25 cellular contexts compared by ENCODE assay signal in genomic region chr14:77256694-77257093, GRCh38. TPM values are rescaled to one million over a fixed set of nuclear protein-coding genes. Genes with fewer than 3 reads are reported as not detected.
DNase-seq lines count a peak whose midpoint lies in the region; ATAC-seq, FAIRE-seq and TF ChIP-seq lines count a peak whose summit lies in the region.
"Had no signal": no experiment of that assay in that cellular context is flagged by ENCODE, and none has a peak within 500 bp of the region (broad histone marks: within the 10 kb centered on the region; RNA-seq: fewer than 3 reads in every experiment).

No MANE protein-coding gene starts in this region.

- H3K36me3 Mint-ChIP-seq in chondrocyte (ENCODE audit: low read depth) = peaks cover 9% of the 10 kb centered on the region
- H3K36me3 Mint-ChIP-seq: CD14-positive monocyte; CD4-positive, alpha-beta memory T cell; CD4-positive, CD25-positive, alpha-beta regulatory T cell had no signal

- no peak overlapping the region for H2AFZ ChIP-seq in osteoblast (ENCODE audit: low read length)

- H3K27ac Mint-ChIP-seq in chondrocyte (ENCODE audit: unreplicated experiment) = no peak overlapping the region
- H3K27ac Mint-ChIP-seq: CD14-positive monocyte; CD4-positive, alpha-beta memory T cell; CD4-positive, CD25-positive, alpha-beta regulatory T cell had no signal

- H3K4me3 Mint-ChIP-seq in chondrocyte (ENCODE audit: unreplicated experiment) = no peak overlapping the region
- H3K4me3 Mint-ChIP-seq: CD14-positive monocyte; CD4-positive, alpha-beta memory T cell; CD4-positive, CD25-positive, alpha-beta regulatory T cell had no signal

- no peak for ATAC-seq in lower lobe of right lung

- H3K27me3 ChIP-seq in lower lobe of right lung (ENCODE audit: low read depth) (peaks cover 20% of the 10 kb centered on the region), osteoblast (ENCODE audit: insufficient read depth, low read length) (peaks cover 3% of the 10 kb centered on the region)
- H3K27me3 ChIP-seq: BE2C, BLaER1 had no signal

- peak; percentile 49 for FAIRE-seq in HTR-8/SVneo (lab: Jason Lieb, UNC)
- FAIRE-seq in frontal cortex (lab: Jason Lieb, UNC) = no peak
- FAIRE-seq: A204.1, D721Med, G401.6, GM12891, GM19239 had no signal

- H3K27ac ChIP-seq in lower lobe of right lung = no peak overlapping the region
- no peak overlapping the region for H3K27ac ChIP-seq in osteoblast (ENCODE audit: low read depth, low read length)
- H3K27ac ChIP-seq: BLaER1 had no signal

- no peaks in the 10 kb centered on the region for H3K9me3 ChIP-seq in lower lobe of right lung
- H3K9me3 ChIP-seq in osteoblast (ENCODE audit: low read depth, low read length) = no peaks in the 10 kb centered on the region
- H3K9me3 ChIP-seq: BE2C, BLaER1, Caco-2 had no signal

- H3K4me2 ChIP-seq in osteoblast (ENCODE audit: insufficient read depth, low read length) = no peak overlapping the region
- H3K4me2 ChIP-seq: BLaER1 had no signal

- H3K36me3 ChIP-seq in lower lobe of right lung = no peaks in the 10 kb centered on the region
- H3K36me3 ChIP-seq in osteoblast (ENCODE audit: insufficient read depth, low read length) = no peaks in the 10 kb centered on the region
- H3K36me3 ChIP-seq: BE2C had no signal

- DNase-seq in HTR-8/SVneo (ENCODE audit: insufficient read length, low spot score) (no peak), chondrocyte (ENCODE audit: low spot score) (peak; percentile 72), lower lobe of right lung (peak; percentile 24), osteoblast (ENCODE audit: insufficient read length, low spot score, missing footprints) (peak; percentile 37), T-helper 9 cell (no peak), epidermal melanocyte (ENCODE audit: insufficient read length, low spot score) (no peak), frontal cortex (ENCODE audit: low spot score in 2 of 2) (no peak)
- DNase-seq: 8988T; ACHN; BE2C; C1 segment of cervical spinal cord; Caco-2; Calu3; CD4-positive, alpha-beta memory T cell; CD4-positive, CD25-positive, alpha-beta regulatory T cell; DMS79 treated with DMSO at 0.1 percent for 48 hours; GF-D8 had no signal

- H3K4me1 ChIP-seq in lower lobe of right lung = no peaks in the 10 kb centered on the region
- no peaks in the 10 kb centered on the region for H3K4me1 ChIP-seq in osteoblast (ENCODE audit: insufficient read depth, low read length)
- H3K4me1 ChIP-seq: BE2C, Caco-2 had no signal

- no peaks in the 10 kb centered on the region for H3K79me2 ChIP-seq in osteoblast (ENCODE audit: insufficient read depth, low read length)

- intact Hi-C loops in lower lobe of right lung (cut with DNase I) = no loop called here

- no peak for TF ChIP-seq CTCF in chondrocyte (IDR thresholded peaks at IDR 0.05)
- no peak for TF ChIP-seq CTCF in lower lobe of right lung (IDR thresholded peaks at IDR 0.05)
- TF ChIP-seq CTCF in osteoblast (IDR thresholded peaks at IDR 0.05; ENCODE audit: extremely low read depth, low read depth, low read length) = no peak

- H3K27me3 Mint-ChIP-seq in chondrocyte (ENCODE audit: low read depth) = peaks cover 17% of the 10 kb centered on the region

- H3K4me3 ChIP-seq in lower lobe of right lung (no peak overlapping the region), osteoblast (ENCODE audit: insufficient read depth, low read length) (no peak overlapping the region)
- H3K4me3 ChIP-seq: BLaER1 had no signal

- H3K9me3 Mint-ChIP-seq in chondrocyte (ENCODE audit: low read depth) = no peaks in the 10 kb centered on the region
- H3K9me3 Mint-ChIP-seq: CD4-positive, alpha-beta memory T cell; CD4-positive, CD25-positive, alpha-beta regulatory T cell had no signal

- no peaks in the 10 kb centered on the region for H3K4me1 Mint-ChIP-seq in chondrocyte (ENCODE audit: low read depth)
- H3K4me1 Mint-ChIP-seq: CD4-positive, CD25-positive, alpha-beta regulatory T cell had no signal

- no peaks in the 10 kb centered on the region for H4K20me1 ChIP-seq in osteoblast (ENCODE audit: insufficient read depth, low read length)
- H4K20me1 ChIP-seq: BLaER1 had no signal

RNA-seq across cellular contexts. Expression of gene NGB, which starts 14.3 kb away (rescaled TPM):
- total RNA-seq in chondrocyte (not detected in 3 replicates), lower lobe of right lung (not detected), osteoblast (not detected in 2 replicates), frontal cortex (4.9 TPM)
- total RNA-seq: A673; Caco-2; Calu3; CD4-positive, alpha-beta memory T cell; CD4-positive, CD25-positive, alpha-beta regulatory T cell had no signal

Comparison
In these comparisons a context has a peak if more than half of its experiments do, and no peak if none do; other contexts are left out.
1. DNase-seq: peak in chondrocyte (single experiment), lower lobe of right lung (single experiment) and osteoblast (single experiment); none in HTR-8/SVneo (single experiment), T-helper 9 cell (single experiment), epidermal melanocyte (single experiment) and frontal cortex (0 of 2).